In the genomic region with DNA sequence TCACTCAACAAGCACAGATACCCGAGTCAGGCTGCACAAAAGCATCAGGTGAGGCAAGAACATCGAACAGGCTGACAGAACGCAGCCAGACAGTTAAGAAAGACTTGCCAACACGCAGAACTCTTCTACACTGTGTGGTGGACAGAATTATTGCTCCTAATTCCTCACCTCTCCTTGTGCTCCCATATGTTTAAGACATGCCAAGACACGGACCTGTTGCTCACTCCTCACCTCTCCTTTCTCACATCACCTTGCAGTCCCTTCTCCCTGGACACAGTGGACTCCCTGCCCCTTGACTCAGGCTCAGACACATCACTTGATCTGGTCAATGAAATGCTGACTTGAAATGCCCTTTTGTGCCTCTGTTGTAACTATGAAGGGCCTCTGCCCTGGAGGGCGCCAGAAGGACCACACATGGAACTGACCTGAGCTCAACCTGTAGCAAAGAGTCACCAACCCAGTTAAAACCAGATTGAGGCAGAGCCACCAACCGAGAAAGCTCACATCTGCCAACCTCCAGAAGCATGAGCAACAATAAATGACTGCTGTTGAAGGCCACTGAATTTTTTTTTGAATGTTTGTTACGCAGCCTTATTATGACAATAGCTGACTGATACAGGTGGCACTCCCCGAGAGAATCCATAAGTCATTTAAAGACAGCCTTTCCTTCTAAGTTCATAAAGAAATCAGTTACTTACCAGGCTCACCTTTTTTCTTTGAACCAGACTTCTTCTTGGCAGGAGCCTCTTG, we compare ENCODE assay signal across 2 cellular contexts.
A peak's percentile ranks its signal among the peaks of the same experiment; 100 is the strongest.
TF ChIP-seq lines count a peak whose summit lies in the region.

No MANE protein-coding gene starts in this region.

TF ChIP-seq in WTC11, 78 proteins besides CTCF, POLR2A, EP300 and RAD21:
- TF ChIP-seq, protein P1, sequence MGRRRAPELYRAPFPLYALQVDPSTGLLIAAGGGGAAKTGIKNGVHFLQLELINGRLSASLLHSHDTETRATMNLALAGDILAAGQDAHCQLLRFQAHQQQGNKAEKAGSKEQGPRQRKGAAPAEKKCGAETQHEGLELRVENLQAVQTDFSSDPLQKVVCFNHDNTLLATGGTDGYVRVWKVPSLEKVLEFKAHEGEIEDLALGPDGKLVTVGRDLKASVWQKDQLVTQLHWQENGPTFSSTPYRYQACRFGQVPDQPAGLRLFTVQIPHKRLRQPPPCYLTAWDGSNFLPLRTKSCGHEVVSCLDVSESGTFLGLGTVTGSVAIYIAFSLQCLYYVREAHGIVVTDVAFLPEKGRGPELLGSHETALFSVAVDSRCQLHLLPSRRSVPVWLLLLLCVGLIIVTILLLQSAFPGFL (CRISPR knock-in tag; IDR thresholded peaks at IDR 0.05; ENCODE audit: borderline replicate concordance): no peak
- TF ChIP-seq FOXP1 (CRISPR knock-in tag; IDR thresholded peaks at IDR 0.05; ENCODE audit: borderline replicate concordance): no peak
- no peak for TF ChIP-seq RORB (CRISPR knock-in tag; IDR thresholded peaks at IDR 0.05)
- TF ChIP-seq ETV6 (CRISPR knock-in tag; IDR thresholded peaks at IDR 0.05): no peak
- TF ChIP-seq ZNF317 (CRISPR knock-in tag; IDR thresholded peaks at IDR 0.05; ENCODE audit: borderline replicate concordance, low read depth): no peak
- TF ChIP-seq NR3C1 (CRISPR knock-in tag; conservative IDR thresholded peaks at IDR 0.05; ENCODE audit: low read depth): no peak
- no peak for TF ChIP-seq GTF2I (CRISPR knock-in tag; conservative IDR thresholded peaks at IDR 0.05)
TF ChIP-seq in WTC11: peak in this region for 0.

TF ChIP-seq in HepG2, 621 proteins besides CTCF, POLR2A, EP300 and RAD21 (continues in another document):
- TF ChIP-seq ZMYM3 (CRISPR knock-in tag; IDR thresholded peaks at IDR 0.05): peak; percentile 63
- TF ChIP-seq DMAP1 (CRISPR knock-in tag; IDR thresholded peaks at IDR 0.05): no peak
- no peak for TF ChIP-seq ZFYVE20 (CRISPR knock-in tag; IDR thresholded peaks at IDR 0.05; ENCODE audit: borderline replicate concordance, low read depth)
- no peak for TF ChIP-seq TGIF2 (CRISPR knock-in tag; IDR thresholded peaks at IDR 0.05)
- TF ChIP-seq ZEB1 (IDR thresholded peaks at IDR 0.05; ENCODE audit: insufficient replicate concordance, low read depth): no peak
- TF ChIP-seq ARNT (IDR thresholded peaks at IDR 0.05): no peak
- no peak for TF ChIP-seq FOSL1 (CRISPR knock-in tag; IDR thresholded peaks at IDR 0.05; ENCODE audit: borderline replicate concordance)
- TF ChIP-seq RORA (CRISPR knock-in tag; IDR thresholded peaks at IDR 0.05): no peak
- TF ChIP-seq, protein P2, sequence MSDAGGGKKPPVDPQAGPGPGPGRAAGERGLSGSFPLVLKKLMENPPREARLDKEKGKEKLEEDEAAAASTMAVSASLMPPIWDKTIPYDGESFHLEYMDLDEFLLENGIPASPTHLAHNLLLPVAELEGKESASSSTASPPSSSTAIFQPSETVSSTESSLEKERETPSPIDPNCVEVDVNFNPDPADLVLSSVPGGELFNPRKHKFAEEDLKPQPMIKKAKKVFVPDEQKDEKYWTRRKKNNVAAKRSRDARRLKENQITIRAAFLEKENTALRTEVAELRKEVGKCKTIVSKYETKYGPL (CRISPR knock-in tag; IDR thresholded peaks at IDR 0.05): no peak
- TF ChIP-seq NONO (IDR thresholded peaks at IDR 0.05): no peak
- no peak for TF ChIP-seq NONO (CRISPR knock-in tag; conservative IDR thresholded peaks at IDR 0.05)
- TF ChIP-seq XRCC5 (optimal IDR thresholded peaks at IDR 0.05; ENCODE audit: low read length): no peak
- no peak for TF ChIP-seq ZKSCAN5 (CRISPR knock-in tag; IDR thresholded peaks at IDR 0.05)
- TF ChIP-seq RBM22 (optimal IDR thresholded peaks at IDR 0.05; ENCODE audit: low read length): peak; percentile 61
- TF ChIP-seq RBFOX2 (IDR thresholded peaks at IDR 0.05; ENCODE audit: low read depth, low read length): 0 out of 2 replicates have a peak, but pooled peaks have one; percentile 30
- TF ChIP-seq ATF7 (IDR thresholded peaks at IDR 0.05): no peak
- no peak for TF ChIP-seq ATF7 (CRISPR knock-in tag; IDR thresholded peaks at IDR 0.05)
- TF ChIP-seq, protein P3, sequence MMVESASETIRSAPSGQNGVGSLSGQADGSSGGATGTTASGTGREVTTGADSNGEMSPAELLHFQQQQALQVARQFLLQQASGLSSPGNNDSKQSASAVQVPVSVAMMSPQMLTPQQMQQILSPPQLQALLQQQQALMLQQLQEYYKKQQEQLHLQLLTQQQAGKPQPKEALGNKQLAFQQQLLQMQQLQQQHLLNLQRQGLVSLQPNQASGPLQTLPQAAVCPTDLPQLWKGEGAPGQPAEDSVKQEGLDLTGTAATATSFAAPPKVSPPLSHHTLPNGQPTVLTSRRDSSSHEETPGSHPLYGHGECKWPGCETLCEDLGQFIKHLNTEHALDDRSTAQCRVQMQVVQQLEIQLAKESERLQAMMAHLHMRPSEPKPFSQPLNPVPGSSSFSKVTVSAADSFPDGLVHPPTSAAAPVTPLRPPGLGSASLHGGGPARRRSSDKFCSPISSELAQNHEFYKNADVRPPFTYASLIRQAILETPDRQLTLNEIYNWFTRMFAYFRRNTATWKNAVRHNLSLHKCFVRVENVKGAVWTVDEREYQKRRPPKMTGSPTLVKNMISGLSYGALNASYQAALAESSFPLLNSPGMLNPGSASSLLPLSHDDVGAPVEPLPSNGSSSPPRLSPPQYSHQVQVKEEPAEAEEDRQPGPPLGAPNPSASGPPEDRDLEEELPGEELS (CRISPR knock-in tag; IDR thresholded peaks at IDR 0.05): no peak
- TF ChIP-seq SNAPC2 (CRISPR knock-in tag; IDR thresholded peaks at IDR 0.05): no peak
- TF ChIP-seq, protein P4, sequence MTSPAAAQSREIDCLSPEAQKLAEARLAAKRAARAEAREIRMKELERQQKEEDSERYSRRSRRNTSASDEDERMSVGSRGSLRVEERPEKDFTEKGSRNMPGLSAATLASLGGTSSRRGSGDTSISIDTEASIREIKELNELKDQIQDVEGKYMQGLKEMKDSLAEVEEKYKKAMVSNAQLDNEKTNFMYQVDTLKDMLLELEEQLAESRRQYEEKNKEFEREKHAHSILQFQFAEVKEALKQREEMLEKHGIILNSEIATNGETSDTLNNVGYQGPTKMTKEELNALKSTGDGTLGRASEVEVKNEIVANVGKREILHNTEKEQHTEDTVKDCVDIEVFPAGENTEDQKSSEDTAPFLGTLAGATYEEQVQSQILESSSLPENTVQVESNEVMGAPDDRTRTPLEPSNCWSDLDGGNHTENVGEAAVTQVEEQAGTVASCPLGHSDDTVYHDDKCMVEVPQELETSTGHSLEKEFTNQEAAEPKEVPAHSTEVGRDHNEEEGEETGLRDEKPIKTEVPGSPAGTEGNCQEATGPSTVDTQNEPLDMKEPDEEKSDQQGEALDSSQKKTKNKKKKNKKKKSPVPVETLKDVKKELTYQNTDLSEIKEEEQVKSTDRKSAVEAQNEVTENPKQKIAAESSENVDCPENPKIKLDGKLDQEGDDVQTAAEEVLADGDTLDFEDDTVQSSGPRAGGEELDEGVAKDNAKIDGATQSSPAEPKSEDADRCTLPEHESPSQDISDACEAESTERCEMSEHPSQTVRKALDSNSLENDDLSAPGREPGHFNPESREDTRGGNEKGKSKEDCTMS (CRISPR knock-in tag; conservative IDR thresholded peaks at IDR 0.05): no peak
- no peak for TF ChIP-seq ZNF552 (CRISPR knock-in tag; IDR thresholded peaks at IDR 0.05; ENCODE audit: borderline replicate concordance)
- TF ChIP-seq SMC3 (IDR thresholded peaks at IDR 0.05; ENCODE audit: low read length): no peak
- TF ChIP-seq, protein P5, sequence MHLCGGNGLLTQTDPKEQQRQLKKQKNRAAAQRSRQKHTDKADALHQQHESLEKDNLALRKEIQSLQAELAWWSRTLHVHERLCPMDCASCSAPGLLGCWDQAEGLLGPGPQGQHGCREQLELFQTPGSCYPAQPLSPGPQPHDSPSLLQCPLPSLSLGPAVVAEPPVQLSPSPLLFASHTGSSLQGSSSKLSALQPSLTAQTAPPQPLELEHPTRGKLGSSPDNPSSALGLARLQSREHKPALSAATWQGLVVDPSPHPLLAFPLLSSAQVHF (CRISPR knock-in tag; IDR thresholded peaks at IDR 0.05): no peak
- TF ChIP-seq HNF4G (IDR thresholded peaks at IDR 0.05; ENCODE audit: borderline replicate concordance, low read depth, low read length): no peak
- no peak for TF ChIP-seq HNF4G (CRISPR knock-in tag; IDR thresholded peaks at IDR 0.05; ENCODE audit: borderline replicate concordance, low read depth)
- TF ChIP-seq, protein P6, sequence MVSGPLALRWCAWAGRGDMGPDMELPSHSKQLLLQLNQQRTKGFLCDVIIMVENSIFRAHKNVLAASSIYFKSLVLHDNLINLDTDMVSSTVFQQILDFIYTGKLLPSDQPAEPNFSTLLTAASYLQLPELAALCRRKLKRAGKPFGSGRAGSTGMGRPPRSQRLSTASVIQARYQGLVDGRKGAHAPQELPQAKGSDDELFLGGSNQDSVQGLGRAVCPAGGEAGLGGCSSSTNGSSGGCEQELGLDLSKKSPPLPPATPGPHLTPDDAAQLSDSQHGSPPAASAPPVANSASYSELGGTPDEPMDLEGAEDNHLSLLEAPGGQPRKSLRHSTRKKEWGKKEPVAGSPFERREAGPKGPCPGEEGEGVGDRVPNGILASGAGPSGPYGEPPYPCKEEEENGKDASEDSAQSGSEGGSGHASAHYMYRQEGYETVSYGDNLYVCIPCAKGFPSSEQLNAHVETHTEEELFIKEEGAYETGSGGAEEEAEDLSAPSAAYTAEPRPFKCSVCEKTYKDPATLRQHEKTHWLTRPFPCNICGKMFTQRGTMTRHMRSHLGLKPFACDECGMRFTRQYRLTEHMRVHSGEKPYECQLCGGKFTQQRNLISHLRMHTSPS (CRISPR knock-in tag; IDR thresholded peaks at IDR 0.05; ENCODE audit: low read depth): no peak
- TF ChIP-seq KLF16 (CRISPR knock-in tag; IDR thresholded peaks at IDR 0.05): no peak
- peak; percentile 34; the same call in 1 of the 2 replicates for TF ChIP-seq POLR2AphosphoS5 (IDR thresholded peaks at IDR 0.05; ENCODE audit: low read depth, low read length)
- TF ChIP-seq PCBP2 (optimal IDR thresholded peaks at IDR 0.05; ENCODE audit: low read depth, low read length, poor library complexity, severe bottlenecking): no peak
- TF ChIP-seq, protein P7, sequence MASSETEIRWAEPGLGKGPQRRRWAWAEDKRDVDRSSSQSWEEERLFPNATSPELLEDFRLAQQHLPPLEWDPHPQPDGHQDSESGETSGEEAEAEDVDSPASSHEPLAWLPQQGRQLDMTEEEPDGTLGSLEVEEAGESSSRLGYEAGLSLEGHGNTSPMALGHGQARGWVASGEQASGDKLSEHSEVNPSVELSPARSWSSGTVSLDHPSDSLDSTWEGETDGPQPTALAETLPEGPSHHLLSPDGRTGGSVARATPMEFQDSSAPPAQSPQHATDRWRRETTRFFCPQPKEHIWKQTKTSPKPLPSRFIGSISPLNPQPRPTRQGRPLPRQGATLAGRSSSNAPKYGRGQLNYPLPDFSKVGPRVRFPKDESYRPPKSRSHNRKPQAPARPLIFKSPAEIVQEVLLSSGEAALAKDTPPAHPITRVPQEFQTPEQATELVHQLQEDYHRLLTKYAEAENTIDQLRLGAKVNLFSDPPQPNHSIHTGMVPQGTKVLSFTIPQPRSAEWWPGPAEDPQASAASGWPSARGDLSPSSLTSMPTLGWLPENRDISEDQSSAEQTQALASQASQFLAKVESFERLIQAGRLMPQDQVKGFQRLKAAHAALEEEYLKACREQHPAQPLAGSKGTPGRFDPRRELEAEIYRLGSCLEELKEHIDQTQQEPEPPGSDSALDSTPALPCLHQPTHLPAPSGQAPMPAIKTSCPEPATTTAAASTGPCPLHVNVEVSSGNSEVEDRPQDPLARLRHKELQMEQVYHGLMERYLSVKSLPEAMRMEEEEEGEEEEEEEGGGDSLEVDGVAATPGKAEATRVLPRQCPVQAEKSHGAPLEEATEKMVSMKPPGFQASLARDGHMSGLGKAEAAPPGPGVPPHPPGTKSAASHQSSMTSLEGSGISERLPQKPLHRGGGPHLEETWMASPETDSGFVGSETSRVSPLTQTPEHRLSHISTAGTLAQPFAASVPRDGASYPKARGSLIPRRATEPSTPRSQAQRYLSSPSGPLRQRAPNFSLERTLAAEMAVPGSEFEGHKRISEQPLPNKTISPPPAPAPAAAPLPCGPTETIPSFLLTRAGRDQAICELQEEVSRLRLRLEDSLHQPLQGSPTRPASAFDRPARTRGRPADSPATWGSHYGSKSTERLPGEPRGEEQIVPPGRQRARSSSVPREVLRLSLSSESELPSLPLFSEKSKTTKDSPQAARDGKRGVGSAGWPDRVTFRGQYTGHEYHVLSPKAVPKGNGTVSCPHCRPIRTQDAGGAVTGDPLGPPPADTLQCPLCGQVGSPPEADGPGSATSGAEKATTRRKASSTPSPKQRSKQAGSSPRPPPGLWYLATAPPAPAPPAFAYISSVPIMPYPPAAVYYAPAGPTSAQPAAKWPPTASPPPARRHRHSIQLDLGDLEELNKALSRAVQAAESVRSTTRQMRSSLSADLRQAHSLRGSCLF (CRISPR knock-in tag; IDR thresholded peaks at IDR 0.05; ENCODE audit: borderline replicate concordance): no peak
- TF ChIP-seq SRSF9 (IDR thresholded peaks at IDR 0.05; ENCODE audit: borderline replicate concordance, insufficient read depth, low read depth, low read length, poor library complexity, severe bottlenecking): no peak
- TF ChIP-seq CHD4 (IDR thresholded peaks at IDR 0.05; ENCODE audit: borderline replicate concordance, low read length): peak; percentile 78; the same call in 1 of the 2 replicates
- TF ChIP-seq HNF4A (CRISPR knock-in tag; IDR thresholded peaks at IDR 0.05): no peak
- TF ChIP-seq, protein P8, sequence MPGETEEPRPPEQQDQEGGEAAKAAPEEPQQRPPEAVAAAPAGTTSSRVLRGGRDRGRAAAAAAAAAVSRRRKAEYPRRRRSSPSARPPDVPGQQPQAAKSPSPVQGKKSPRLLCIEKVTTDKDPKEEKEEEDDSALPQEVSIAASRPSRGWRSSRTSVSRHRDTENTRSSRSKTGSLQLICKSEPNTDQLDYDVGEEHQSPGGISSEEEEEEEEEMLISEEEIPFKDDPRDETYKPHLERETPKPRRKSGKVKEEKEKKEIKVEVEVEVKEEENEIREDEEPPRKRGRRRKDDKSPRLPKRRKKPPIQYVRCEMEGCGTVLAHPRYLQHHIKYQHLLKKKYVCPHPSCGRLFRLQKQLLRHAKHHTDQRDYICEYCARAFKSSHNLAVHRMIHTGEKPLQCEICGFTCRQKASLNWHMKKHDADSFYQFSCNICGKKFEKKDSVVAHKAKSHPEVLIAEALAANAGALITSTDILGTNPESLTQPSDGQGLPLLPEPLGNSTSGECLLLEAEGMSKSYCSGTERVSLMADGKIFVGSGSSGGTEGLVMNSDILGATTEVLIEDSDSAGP (CRISPR knock-in tag; IDR thresholded peaks at IDR 0.05; ENCODE audit: borderline replicate concordance): 0 out of 2 replicates have a peak, but pooled peaks have one; percentile 26
- no peak for TF ChIP-seq RXRB (CRISPR knock-in tag; IDR thresholded peaks at IDR 0.05; ENCODE audit: borderline replicate concordance)
- no peak for TF ChIP-seq SPEN (CRISPR knock-in tag; IDR thresholded peaks at IDR 0.05; ENCODE audit: low read depth)
- TF ChIP-seq ZSCAN21 (CRISPR knock-in tag; IDR thresholded peaks at IDR 0.05; ENCODE audit: borderline replicate concordance): no peak
- TF ChIP-seq, protein P9, sequence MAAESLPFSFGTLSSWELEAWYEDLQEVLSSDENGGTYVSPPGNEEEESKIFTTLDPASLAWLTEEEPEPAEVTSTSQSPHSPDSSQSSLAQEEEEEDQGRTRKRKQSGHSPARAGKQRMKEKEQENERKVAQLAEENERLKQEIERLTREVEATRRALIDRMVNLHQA (CRISPR knock-in tag; IDR thresholded peaks at IDR 0.05): no peak
- no peak for TF ChIP-seq HMG20A (CRISPR knock-in tag; IDR thresholded peaks at IDR 0.05; ENCODE audit: borderline replicate concordance)
- 0 out of 2 replicates have a peak, but pooled peaks have one; percentile 52 for TF ChIP-seq ZSCAN30 (CRISPR knock-in tag; IDR thresholded peaks at IDR 0.05)
- TF ChIP-seq ZNF253 (CRISPR knock-in tag; IDR thresholded peaks at IDR 0.05; ENCODE audit: borderline replicate concordance): no peak
- no peak for TF ChIP-seq HMG20B (CRISPR knock-in tag; conservative IDR thresholded peaks at IDR 0.05)
